Comparison of ENCODE assay signal across 30 cellular contexts in genomic region chr9:125787715-125788114, GRCh38.
"Had no signal": no experiment of that assay in that cellular context is flagged by ENCODE, and none has a peak within 500 bp of the region (broad histone marks: within the 10 kb centered on the region; RNA-seq: fewer than 3 reads in every experiment).

No MANE protein-coding gene starts in this region.

- H2AFZ ChIP-seq: neural progenitor cell, parathyroid adenoma had no signal

- H3K27me3 Mint-ChIP-seq: naive thymus-derived CD4-positive, alpha-beta T cell; progenitor cell of endocrine pancreas; stimulated activated naive B cell treated with anti-CD40 and anti-IgM and Interleukin-4, amounts not matched to agents 10 μg/mL and 1 μg/mL and 100 μg/mL, for 72 hours; stimulated activated naive CD8-positive, alpha-beta T cell treated with anti-CD3 and anti-CD28 coated beads, Interleukin-15, Interleukin-2, amounts not matched to agents 100 ng/mL and 50 ng/mL, for 24 hours; type B pancreatic cell had no signal

- H3K4me3 ChIP-seq: neural progenitor cell, ovary, psoas muscle, skin epidermis, smooth muscle cell, stomach, suprapubic skin, testis, tibial artery, transverse colon, upper lobe of right lung, uterus had no signal

- H3K4me1 Mint-ChIP-seq: nephron had no signal

- ATAC-seq: naive thymus-derived CD4-positive, alpha-beta T cell; natural killer cell; psoas muscle; right cardiac atrium; sciatic nerve; stimulated activated effector memory CD8-positive, alpha-beta T cell treated with anti-CD3 and anti-CD28 coated beads, Interleukin-12 subunit alpha, Interleukin-12 subunit beta, amount 100 ng/mL, for 72 hours; stimulated activated naive B cell treated with anti-CD40 and anti-IgM and Interleukin-4, amounts not matched to agents 10 μg/mL and 1 μg/mL and 100 μg/mL, for 72 hours; upper lobe of right lung had no signal

- H3K9me3 Mint-ChIP-seq: natural killer cell; stimulated activated effector memory CD8-positive, alpha-beta T cell treated with anti-CD3 and anti-CD28 coated beads, Interleukin-12 subunit alpha, Interleukin-12 subunit beta, amount 100 ng/mL, for 72 hours; stimulated activated naive CD8-positive, alpha-beta T cell treated with anti-CD3 and anti-CD28 coated beads, Interleukin-15, Interleukin-2, amounts not matched to agents 100 ng/mL and 50 ng/mL, for 24 hours had no signal

- H3K4me3 Mint-ChIP-seq: naive thymus-derived CD4-positive, alpha-beta T cell; natural killer cell; nephron; neural progenitor cell; stimulated activated effector memory CD8-positive, alpha-beta T cell treated with anti-CD3 and anti-CD28 coated beads, Interleukin-12 subunit alpha, Interleukin-12 subunit beta, amount 100 ng/mL, for 72 hours; stimulated activated naive B cell treated with anti-CD40 and anti-IgM and Interleukin-4, amounts not matched to agents 10 μg/mL and 1 μg/mL and 100 μg/mL, for 72 hours; stimulated activated naive CD8-positive, alpha-beta T cell treated with anti-CD3 and anti-CD28 coated beads, Interleukin-15, Interleukin-2, amounts not matched to agents 100 ng/mL and 50 ng/mL, for 24 hours; type B pancreatic cell had no signal

- H3K9ac ChIP-seq: neural progenitor cell, parathyroid adenoma had no signal

- H3K36me3 ChIP-seq: neural progenitor cell, ovary, suprapubic skin, tibial artery, transverse colon, uterus had no signal

- H3K9me3 ChIP-seq: ovary, psoas muscle, stomach, testis, tibial artery, transverse colon, upper lobe of right lung, uterus had no signal

- H3K27ac ChIP-seq: neural progenitor cell, ovary, parathyroid adenoma, psoas muscle, skin epidermis, stomach, suprapubic skin, testis, tibial artery, transverse colon, upper lobe of right lung, uterus had no signal

- H3K4me1 ChIP-seq: psoas muscle, suprapubic skin, testis, uterus had no signal

- H3K27ac Mint-ChIP-seq: natural killer cell; nephron; neural progenitor cell; progenitor cell of endocrine pancreas; stimulated activated effector memory CD8-positive, alpha-beta T cell treated with anti-CD3 and anti-CD28 coated beads, Interleukin-12 subunit alpha, Interleukin-12 subunit beta, amount 100 ng/mL, for 72 hours; stimulated activated naive B cell treated with anti-CD40 and anti-IgM and Interleukin-4, amounts not matched to agents 10 μg/mL and 1 μg/mL and 100 μg/mL, for 72 hours; stimulated activated naive CD8-positive, alpha-beta T cell treated with anti-CD3 and anti-CD28 coated beads, Interleukin-15, Interleukin-2, amounts not matched to agents 100 ng/mL and 50 ng/mL, for 24 hours; type B pancreatic cell had no signal

- DNase-seq: naive thymus-derived CD4-positive, alpha-beta T cell; natural killer cell; occipital lobe; ovary; posterior cingulate gyrus; psoas muscle; stimulated activated CD4-positive, alpha-beta T cell treated with anti-CD3 and anti-CD28 coated beads, Interleukin-15, amount 100 ng/mL, for 24 hours; stimulated activated CD4-positive, alpha-beta T cell treated with anti-CD3 and anti-CD28 coated beads, Interleukin-2, amount 100 ng/mL, for 24 hours; stimulated activated CD4-positive, alpha-beta T cell treated with anti-CD3 and anti-CD28 coated beads, Interleukin-2, amount 100 ng/mL, for 48 hours; stimulated activated CD4-positive, alpha-beta T cell treated with anti-CD3 and anti-CD28 coated beads, Interleukin-4, amount 100 ng/mL, for 24 hours; stimulated activated naive B cell treated with anti-CD40 and anti-IgM and Interleukin-4, amounts not matched to agents 10 μg/mL and 1 μg/mL and 100 μg/mL, for 72 hours; stimulated activated naive CD4-positive, alpha-beta T cell treated with Interleukin-2 at 50 U/mL for 16 hours; stomach; testis; tibial artery; transverse colon; upper lobe of right lung; uterus had no signal

- H3K4me2 ChIP-seq: neural progenitor cell, smooth muscle cell had no signal

- H3K27me3 ChIP-seq: neural progenitor cell, ovary, stomach, suprapubic skin, testis, tibial artery, transverse colon, upper lobe of right lung, uterus had no signal

- H3K36me3 Mint-ChIP-seq: natural killer cell; stimulated activated effector memory CD8-positive, alpha-beta T cell treated with anti-CD3 and anti-CD28 coated beads, Interleukin-12 subunit alpha, Interleukin-12 subunit beta, amount 100 ng/mL, for 72 hours had no signal
